ENCODE assay signal across 23 cellular contexts in genomic region chr5:138853132-138853531, GRCh38. TPM values are rescaled to one million over a fixed set of nuclear protein-coding genes. Genes with fewer than 3 reads are reported as not detected.
"Had no signal": no experiment of that assay in that cellular context is flagged by ENCODE, and none has a peak within 500 bp of the region (broad histone marks: within the 10 kb centered on the region; RNA-seq: fewer than 3 reads in every experiment).

No MANE protein-coding gene starts in this region.

- H3K27ac ChIP-seq: left ventricle myocardium inferior, lower lobe of right lung, ovary, psoas muscle, sigmoid colon, spleen, suprapubic skin, transverse colon, vagina had no signal

- H3K27me3 ChIP-seq: ovary, sigmoid colon, spleen, suprapubic skin, transverse colon, vagina had no signal

- H3K27ac Mint-ChIP-seq: stimulated activated naive B cell treated with anti-CD40 and anti-IgM and Interleukin-4, amounts not matched to agents 10 μg/mL and 1 μg/mL and 100 μg/mL, for 72 hours; stimulated activated naive CD8-positive, alpha-beta T cell treated with anti-CD3 and anti-CD28 coated beads, Interleukin-15, Interleukin-2, amounts not matched to agents 100 ng/mL and 50 ng/mL, for 24 hours had no signal

- H3K9me3 ChIP-seq: left ventricle myocardium inferior, lower lobe of right lung, ovary, psoas muscle, sigmoid colon, spleen, suprapubic skin, transverse colon, vagina had no signal

- DNase-seq: cortex of kidney; effector memory CD8-positive, alpha-beta T cell; hypothalamus; immature natural killer cell; islet precursor cell; kidney glomerular epithelial cell; left colon; left ventricle myocardium inferior; lower lobe of right lung; occipital lobe; ovary; posterior cingulate gyrus; psoas muscle; right cardiac atrium; sigmoid colon; spleen; stimulated activated CD4-positive, alpha-beta T cell treated with anti-CD3 and anti-CD28 coated beads, Interleukin-4, amount 100 ng/mL, for 4 hours; stimulated activated naive B cell treated with anti-CD40 and anti-IgM and Interleukin-4, amounts not matched to agents 10 μg/mL and 1 μg/mL and 100 μg/mL, for 72 hours; transverse colon had no signal

- H3K27me3 Mint-ChIP-seq: effector memory CD8-positive, alpha-beta T cell; stimulated activated naive B cell treated with anti-CD40 and anti-IgM and Interleukin-4, amounts not matched to agents 10 μg/mL and 1 μg/mL and 100 μg/mL, for 72 hours; stimulated activated naive CD8-positive, alpha-beta T cell treated with anti-CD3 and anti-CD28 coated beads, Interleukin-15, Interleukin-2, amounts not matched to agents 100 ng/mL and 50 ng/mL, for 24 hours had no signal

- H3K4me3 Mint-ChIP-seq: effector memory CD8-positive, alpha-beta T cell; immature natural killer cell; stimulated activated naive B cell treated with anti-CD40 and anti-IgM and Interleukin-4, amounts not matched to agents 10 μg/mL and 1 μg/mL and 100 μg/mL, for 72 hours; stimulated activated naive CD8-positive, alpha-beta T cell treated with anti-CD3 and anti-CD28 coated beads, Interleukin-15, Interleukin-2, amounts not matched to agents 100 ng/mL and 50 ng/mL, for 24 hours had no signal

- H3K4me3 ChIP-seq: left ventricle myocardium inferior, lower lobe of right lung, ovary, psoas muscle, sigmoid colon, spleen, suprapubic skin, transverse colon, vagina had no signal

- ATAC-seq: effector memory CD8-positive, alpha-beta T cell; left colon; lower lobe of right lung; psoas muscle; right cardiac atrium; stimulated activated naive B cell treated with anti-CD40 and anti-IgM and Interleukin-4, amounts not matched to agents 10 μg/mL and 1 μg/mL and 100 μg/mL, for 72 hours had no signal

- H3K36me3 ChIP-seq: left ventricle myocardium inferior, lower lobe of right lung, ovary, sigmoid colon, spleen, suprapubic skin, transverse colon, vagina had no signal

- H3K9me3 Mint-ChIP-seq: effector memory CD8-positive, alpha-beta T cell; immature natural killer cell; stimulated activated naive B cell treated with anti-CD40 and anti-IgM and Interleukin-4, amounts not matched to agents 10 μg/mL and 1 μg/mL and 100 μg/mL, for 72 hours; stimulated activated naive CD8-positive, alpha-beta T cell treated with anti-CD3 and anti-CD28 coated beads, Interleukin-15, Interleukin-2, amounts not matched to agents 100 ng/mL and 50 ng/mL, for 24 hours had no signal

RNA-seq across cellular contexts. Expression of gene LRRTM2, which starts 22.0 kb away (rescaled TPM):
- total RNA-seq: left ventricle myocardium inferior, ureter had no signal
- polyA plus RNA-seq: immature natural killer cell had no signal
